In genomic region chr21:33345751-33346238, GRCh38 we compare ENCODE assay signal across 21 cellular contexts.
"Had no signal": no experiment of that assay in that cellular context is flagged by ENCODE, and none has a peak within 500 bp of the region (broad histone marks: within the 10 kb centered on the region; RNA-seq: fewer than 3 reads in every experiment).

No MANE protein-coding gene starts in this region.

- H3K9me3 Mint-ChIP-seq: activated T-helper 1 cell treated with anti-CD3 and anti-CD28 coated beads, Interleukin-12 subunit alpha, Interleukin-12 subunit beta, Interleukin-2, Interleukin-4 antibody, amounts not matched to agents 30 ng/mL and 10 ng/mL and 1 ng/mL, durations not matched to agents 14 hours and 24 hours and 36 hours; mesothelial cell of epicardium; stimulated activated naive CD8-positive, alpha-beta T cell treated with anti-CD3 and anti-CD28 coated beads, Interleukin-15, amount 100 ng/mL, for 72 hours; T-cell had no signal

- H3K27ac Mint-ChIP-seq: activated T-helper 1 cell treated with anti-CD3 and anti-CD28 coated beads, Interleukin-12 subunit alpha, Interleukin-12 subunit beta, Interleukin-2, Interleukin-4 antibody, amounts not matched to agents 30 ng/mL and 10 ng/mL and 1 ng/mL, durations not matched to agents 14 hours and 24 hours and 36 hours; mesothelial cell of epicardium; stimulated activated naive CD8-positive, alpha-beta T cell treated with anti-CD3 and anti-CD28 coated beads, Interleukin-15, amount 100 ng/mL, for 72 hours had no signal

- H3K9me3 ChIP-seq: adrenal gland, gastrocnemius medialis, sigmoid colon, spleen, upper lobe of left lung had no signal

- H3K27ac ChIP-seq: adrenal gland, gastrocnemius medialis, sigmoid colon, spleen, upper lobe of left lung had no signal

- ATAC-seq: gastrocnemius medialis; left lobe of liver; SK-N-SH treated with all-trans-retinoic acid at 6 μM for 48 hours; stimulated activated naive CD8-positive, alpha-beta T cell treated with anti-CD3 and anti-CD28 coated beads, Interleukin-15, amount 100 ng/mL, for 72 hours; T-cell had no signal

- H3K4me1 Mint-ChIP-seq: mesothelial cell of epicardium; stimulated activated naive CD8-positive, alpha-beta T cell treated with anti-CD3 and anti-CD28 coated beads, Interleukin-15, amount 100 ng/mL, for 72 hours had no signal

- H3K4me3 ChIP-seq: adrenal gland, gastrocnemius medialis, lung, sigmoid colon, spleen, upper lobe of left lung had no signal

- DNase-seq: activated CD4-positive, CD25-positive, alpha-beta regulatory T cell; activated naive CD4-positive, alpha-beta T cell; adrenal gland; erythroblast; gastrocnemius medialis; head of caudate nucleus; kidney; occipital lobe; posterior cingulate gyrus; sigmoid colon; spleen; stimulated activated CD8-positive, alpha-beta memory T cell treated with anti-CD3 and anti-CD28 coated beads, Interleukin-4, amount 100 ng/mL, for 48 hours; stimulated activated naive CD8-positive, alpha-beta T cell treated with anti-CD3 and anti-CD28 coated beads, Interleukin-15, amount 100 ng/mL, for 72 hours; T-cell; T-helper 9 cell; upper lobe of left lung had no signal

- H3K27me3 ChIP-seq: adrenal gland, gastrocnemius medialis, sigmoid colon, spleen, upper lobe of left lung had no signal

- H3K4me1 ChIP-seq: adrenal gland, gastrocnemius medialis had no signal

- H3K27me3 Mint-ChIP-seq: stimulated activated naive CD8-positive, alpha-beta T cell treated with anti-CD3 and anti-CD28 coated beads, Interleukin-15, amount 100 ng/mL, for 72 hours; T-cell had no signal

- H3K4me3 Mint-ChIP-seq: activated T-helper 1 cell treated with anti-CD3 and anti-CD28 coated beads, Interleukin-12 subunit alpha, Interleukin-12 subunit beta, Interleukin-2, Interleukin-4 antibody, amounts not matched to agents 30 ng/mL and 10 ng/mL and 1 ng/mL, durations not matched to agents 14 hours and 24 hours and 36 hours; mesothelial cell of epicardium; stimulated activated naive CD8-positive, alpha-beta T cell treated with anti-CD3 and anti-CD28 coated beads, Interleukin-15, amount 100 ng/mL, for 72 hours; T-cell had no signal
